ENCODE assay signal across 17 cellular contexts in the genomic region with DNA sequence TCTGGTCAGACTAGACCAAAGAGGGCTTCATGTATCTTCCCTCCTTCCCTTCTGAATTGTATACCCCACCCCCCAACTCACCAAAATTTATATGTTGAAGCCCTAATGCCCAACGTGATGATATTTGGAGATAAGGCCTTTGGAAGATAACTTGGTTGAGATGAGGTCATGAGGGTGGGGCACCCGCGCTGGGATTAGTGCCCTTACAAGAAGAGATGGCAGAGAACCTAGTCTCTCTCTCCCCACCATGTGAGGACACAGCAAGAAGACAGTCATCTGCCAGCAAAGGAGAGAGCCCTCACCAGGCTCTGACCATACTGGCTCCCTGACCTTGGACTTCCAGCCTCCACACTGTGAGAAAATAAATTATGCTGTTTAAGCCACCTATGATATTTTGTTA. TPM values are rescaled to one million over a fixed set of nuclear protein-coding genes. Genes with fewer than 3 reads are reported as not detected.
DNase-seq lines count a peak whose midpoint lies in the region; ATAC-seq, FAIRE-seq and TF ChIP-seq lines count a peak whose summit lies in the region.
"Had no signal": no experiment of that assay in that cellular context is flagged by ENCODE, and none has a peak within 500 bp of the region (broad histone marks: within the 10 kb centered on the region; RNA-seq: fewer than 3 reads in every experiment).

No MANE protein-coding gene starts in this region.

- intact Hi-C loops in HepG2 (cut with micrococcal nuclease; ENCODE audit: unreplicated experiment) = no loop called here
- intact Hi-C loops in right lobe of liver (cut with DNase I) = no loop called here

- no peak overlapping the region for H3K4me2 ChIP-seq in HepG2 (ENCODE audit: low read depth, low read length)

- H3K79me2 ChIP-seq in HepG2 (ENCODE audit: insufficient read depth, low read length) = no peaks in the 10 kb centered on the region

- TF ChIP-seq RAD21 in HepG2 (CRISPR knock-in tag; IDR thresholded peaks at IDR 0.05) = no peak

- H3K9ac ChIP-seq in HepG2 (ENCODE audit: insufficient read depth, low read depth, low read length) (no peak overlapping the region), mucosa of rectum (ENCODE audit: low read depth in 1 of 2, low read length in 2 of 2) (peak overlapping the region; percentile 35 to 49), endodermal cell (ENCODE audit: extremely low read depth, low read length, poor library complexity, severe bottlenecking) (no peak overlapping the region)

- H3K36me3 Mint-ChIP-seq in stimulated activated effector memory CD8-positive, alpha-beta T cell treated with anti-CD3 and anti-CD28 coated beads, Interleukin-12 subunit alpha, Interleukin-12 subunit beta, amount 100 ng/mL, for 72 hours = peaks cover 21% of the 10 kb centered on the region
- H3K36me3 Mint-ChIP-seq in endodermal cell (ENCODE audit: low read depth) = peaks cover 58% of the 10 kb centered on the region

- no peaks in the 10 kb centered on the region for H3K27me3 Mint-ChIP-seq in endodermal cell (ENCODE audit: insufficient read depth)
- H3K27me3 Mint-ChIP-seq: CD8-positive, alpha-beta memory T cell; IgD-negative memory B cell had no signal

- 86% methylated on average over 1 of the region's 3 CpGs for WGBS in HepG2 (ENCODE audit: low lambda C conversion rate)
- WGBS in right lobe of liver (ENCODE audit: insufficient coverage, low coverage, low lambda C conversion rate, missing lambda C conversion rate) = 94% methylated on average over 3 of the region's 3 CpGs
- 91% methylated on average over 3 of the region's 3 CpGs; no CpG with 5 or more reads in 1 of the 2 experiments for WGBS in endodermal cell (ENCODE audit: insufficient coverage in 1 of 2, insufficient read length in 1 of 2), 2 experiments

- no peaks in the 10 kb centered on the region for H3K27me3 ChIP-seq in HepG2 (ENCODE audit: control insufficient read depth in 1 of 2, insufficient read depth in 2 of 2, low read length in 2 of 2)
- H3K27me3 ChIP-seq in right lobe of liver = no peaks in the 10 kb centered on the region
- no peaks in the 10 kb centered on the region for H3K27me3 ChIP-seq in mucosa of rectum (ENCODE audit: control insufficient read depth in 2 of 2, insufficient read depth in 2 of 2, low read length in 2 of 2)
- no peaks in the 10 kb centered on the region for H3K27me3 ChIP-seq in endodermal cell (ENCODE audit: control insufficient read depth, insufficient read depth, low read length, poor library complexity, severe bottlenecking)

- H3K9me3 Mint-ChIP-seq in stimulated activated effector memory CD8-positive, alpha-beta T cell treated with anti-CD3 and anti-CD28 coated beads, Interleukin-12 subunit alpha, Interleukin-12 subunit beta, amount 100 ng/mL, for 72 hours = peaks cover 4% of the 10 kb centered on the region
- no peaks in the 10 kb centered on the region for H3K9me3 Mint-ChIP-seq in endodermal cell

- no peak overlapping the region for H2AFZ ChIP-seq in HepG2 (ENCODE audit: low read length)

- H4K20me1 ChIP-seq in HepG2 (ENCODE audit: insufficient read depth, low read length) = no peaks in the 10 kb centered on the region

- POLR2A ChIA-PET in HepG2 (lab: Yijun Ruan, JAX) = no interaction called here

- ATAC-seq in HepG2 = no peak
- ATAC-seq in right lobe of liver = no peak
- ATAC-seq in stimulated activated effector memory CD8-positive, alpha-beta T cell treated with anti-CD3 and anti-CD28 coated beads, Interleukin-12 subunit alpha, Interleukin-12 subunit beta, amount 100 ng/mL, for 72 hours = no peak
- no peak for ATAC-seq in GM21515 (IDR thresholded peaks at IDR 0.05; ENCODE audit: unreplicated experiment)

- CTCF ChIA-PET in HepG2 (lab: Yijun Ruan, JAX; ENCODE audit: low intra/inter-chr PET ratio, low total read pairs) = no interaction called here

- H3K4me3 Mint-ChIP-seq in stimulated activated effector memory CD8-positive, alpha-beta T cell treated with anti-CD3 and anti-CD28 coated beads, Interleukin-12 subunit alpha, Interleukin-12 subunit beta, amount 100 ng/mL, for 72 hours = no peak overlapping the region
- H3K4me3 Mint-ChIP-seq in endodermal cell = no peak overlapping the region

- TF ChIP-seq POLR2A in HepG2 (IDR thresholded peaks at IDR 0.05; ENCODE audit: insufficient read depth in 1 of 2, low read depth in 2 of 2, low read length in 2 of 2) (no peak), right lobe of liver (IDR thresholded peaks at IDR 0.05) (no peak)

- in situ Hi-C loops in HepG2 (cut with HindIII; ENCODE audit: extremely low pct_ligation_motif_present, low pct_unique_long_range_greater_than_20kb) = no loop called here

- peaks cover 5 to 11% of the 10 kb centered on the region in 2 experiments; a peak in 3 of 5 replicates for H3K36me3 ChIP-seq in HepG2 (replicated peaks in 1 of 2; ENCODE audit: control insufficient read depth in 1 of 2, insufficient read depth in 2 of 2, low read length in 2 of 2)
- peaks cover 0 to 7% (median 0%) of the 10 kb centered on the region in 4 donors for H3K36me3 ChIP-seq in right lobe of liver
- peaks cover 44 to 49% of the 10 kb centered on the region in 2 donors for H3K36me3 ChIP-seq in mucosa of rectum (ENCODE audit: control insufficient read depth in 2 of 2, insufficient read depth in 2 of 2, low read length in 2 of 2)
- peaks cover 50% of the 10 kb centered on the region for H3K36me3 ChIP-seq in endodermal cell (ENCODE audit: control insufficient read depth, insufficient read depth, low read length)

- H3K4me3 ChIP-seq in HepG2 (replicated peaks in 1 of 3; ENCODE audit: insufficient read depth in 1 of 3, low read depth in 2 of 3, low read length in 3 of 3) = no peak overlapping the region
- no peak overlapping the region for H3K4me3 ChIP-seq in right lobe of liver
- H3K4me3 ChIP-seq in mucosa of rectum (ENCODE audit: low read length in 2 of 2) = no peak overlapping the region
- H3K4me3 ChIP-seq in endodermal cell (ENCODE audit: low read length) = no peak overlapping the region

- peak overlapping the region; percentile 74 for H3K27ac Mint-ChIP-seq in stimulated activated effector memory CD8-positive, alpha-beta T cell treated with anti-CD3 and anti-CD28 coated beads, Interleukin-12 subunit alpha, Interleukin-12 subunit beta, amount 100 ng/mL, for 72 hours
- no peak overlapping the region for H3K27ac Mint-ChIP-seq in endodermal cell
- H3K27ac Mint-ChIP-seq: IgD-negative memory B cell had no signal

- no peak for FAIRE-seq in HepG2 (lab: Jason Lieb, UNC)
- FAIRE-seq: GM12892 had no signal

- TF ChIP-seq CTCF in HepG2 (CRISPR knock-in tag; IDR thresholded peaks at IDR 0.05) (no peak), right lobe of liver (IDR thresholded peaks at IDR 0.05) (no peak), endodermal cell (conservative IDR thresholded peaks at IDR 0.05) (no peak)

- no peaks in the 10 kb centered on the region for H3K9me3 ChIP-seq in HepG2 (ENCODE audit: low read length)
- no peaks in the 10 kb centered on the region for H3K9me3 ChIP-seq in right lobe of liver
- H3K9me3 ChIP-seq in mucosa of rectum (ENCODE audit: control insufficient read depth in 2 of 2, low read length in 2 of 2) = no peaks in the 10 kb centered on the region
- H3K9me3 ChIP-seq in endodermal cell (ENCODE audit: control insufficient read depth, low read length) = peaks cover 4% of the 10 kb centered on the region
- H3K9me3 ChIP-seq: Caco-2 had no signal

- H3K4me1 Mint-ChIP-seq in stimulated activated effector memory CD8-positive, alpha-beta T cell treated with anti-CD3 and anti-CD28 coated beads, Interleukin-12 subunit alpha, Interleukin-12 subunit beta, amount 100 ng/mL, for 72 hours = peaks cover 12% of the 10 kb centered on the region
- peaks cover 9% of the 10 kb centered on the region for H3K4me1 Mint-ChIP-seq in endodermal cell

- H3K4me1 ChIP-seq in HepG2 (ENCODE audit: insufficient read depth, low read length) (peaks cover 44% of the 10 kb centered on the region), right lobe of liver (no peaks in the 10 kb centered on the region), mucosa of rectum (ENCODE audit: control insufficient read depth in 2 of 2, insufficient read depth in 2 of 2, low read length in 2 of 2) (peaks cover 10 to 24% of the 10 kb centered on the region in 2 donors), endodermal cell (ENCODE audit: control insufficient read depth, insufficient read depth, low read length) (no peaks in the 10 kb centered on the region)

- BruUV-seq in HepG2 (replicated peaks; lab: Mats Ljungman, UMichigan) = no TSS peak

- no peak overlapping the region for H3K27ac ChIP-seq in HepG2 (ENCODE audit: extremely low read length, insufficient read depth, low read length)
- no peak overlapping the region for H3K27ac ChIP-seq in right lobe of liver
- peak overlapping the region; percentile 80 to 87 for H3K27ac ChIP-seq in mucosa of rectum (ENCODE audit: low read depth in 2 of 2, low read length in 2 of 2)
- no peak overlapping the region for H3K27ac ChIP-seq in endodermal cell (ENCODE audit: low read depth, low read length)
- H3K27ac ChIP-seq: 22Rv1 had no signal

- no peak for DNase-seq in HepG2 (ENCODE audit: low spot score)
- DNase-seq in right lobe of liver = no peak
- DNase-seq in stimulated activated effector memory CD8-positive, alpha-beta T cell treated with anti-CD3 and anti-CD28 coated beads, Interleukin-12 subunit alpha, Interleukin-12 subunit beta, amount 100 ng/mL, for 72 hours (ENCODE audit: low spot score in 2 of 2) = no peak
- no peak for DNase-seq in HT-29 (ENCODE audit: low spot score)
- no peak for DNase-seq in endodermal cell
- DNase-seq: Caco-2; CD8-positive, alpha-beta memory T cell; DND-41; GDM1; HCEC 1CT had no signal

- TF ChIP-seq EP300 in HepG2 (IDR thresholded peaks at IDR 0.05; ENCODE audit: low read depth in 2 of 2, low read length in 2 of 2) (no peak), HepG2 (CRISPR knock-in tag; IDR thresholded peaks at IDR 0.05; ENCODE audit: borderline replicate concordance) (no peak)

RNA-seq across cellular contexts. Expression of a gene that starts 13.5 kb away (rescaled TPM):
- 10.1 and 11.4 TPM in 2 replicates for total RNA-seq in HepG2 (2016; rRNA removed; fragmentation: Illumina TruSeq; extraction: Trizol)
- 2.1 and 3.6 TPM in 2 replicates for total RNA-seq in HepG2 (2016; cell fraction: cytosol; rRNA removed; fragmentation: Illumina TruSeq; extraction: Trizol; ENCODE audit: low read depth)
- total RNA-seq in HepG2 (2016; cell fraction: insoluble cytoplasmic fraction; rRNA removed; fragmentation: Illumina TruSeq; extraction: Trizol) = 9.3 and 12.3 TPM in 2 replicates
- total RNA-seq in HepG2 (2016; cell fraction: membrane; rRNA removed; fragmentation: Illumina TruSeq; extraction: Trizol) = 4.6 and 5.7 TPM in 2 replicates
- 8.0 and 8.9 TPM in 2 replicates for total RNA-seq in HepG2 (2016; cell fraction: nucleus; rRNA removed; fragmentation: Illumina TruSeq; extraction: Trizol)
- polyA plus RNA-seq in HepG2 (2011; rRNA removed) = 12.4 and 12.8 TPM in 2 replicates
- polyA plus RNA-seq in HepG2 (2011; cell fraction: cytosol; rRNA removed) = 7.2 and 10.7 TPM in 2 replicates
- 30.9 and 33.2 TPM in 2 replicates for polyA plus RNA-seq in HepG2 (2011; cell fraction: nucleus; rRNA removed)
- polyA plus RNA-seq in HepG2 (2012) = 10.6 and 11.1 TPM in 2 replicates
- polyA plus RNA-seq in HepG2 (2016; cell fraction: cytosol; fragmentation: Illumina TruSeq; extraction: Trizol; ENCODE audit: low read depth) = 2.2 and 2.7 TPM in 2 replicates
- polyA plus RNA-seq in HepG2 (2016; cell fraction: insoluble cytoplasmic fraction; fragmentation: Illumina TruSeq; extraction: Trizol; ENCODE audit: low read depth) = 6.8 and 9.0 TPM in 2 replicates
- 3.9 and 5.6 TPM in 2 replicates for polyA plus RNA-seq in HepG2 (2016; cell fraction: membrane; fragmentation: Illumina TruSeq; extraction: Trizol; ENCODE audit: low read depth)
- 13.4 and 22.2 TPM in 2 replicates for polyA plus RNA-seq in HepG2 (2016; cell fraction: nucleus; fragmentation: Illumina TruSeq; extraction: Trizol; ENCODE audit: insufficient read depth, low read depth)
- 2.2 and 34.5 TPM in 2 replicates for polyA minus RNA-seq in HepG2 (2011; rRNA and poly(A)+ RNA removed; ENCODE audit: low replicate concordance)
- 11.5 and 15.0 TPM in 2 replicates for polyA minus RNA-seq in HepG2 (2011; cell fraction: cytosol; rRNA and poly(A)+ RNA removed)
- 8.4 and 11.8 TPM in 2 replicates for polyA minus RNA-seq in HepG2 (2011; cell fraction: nucleus; rRNA and poly(A)+ RNA removed)
- total RNA-seq in right lobe of liver = 10 to 100 TPM in 1 of 6 experiments, 1 to 10 TPM in 5; 6.5 to 10.2 (median 7.7) TPM
- 7.6 and 9.6 TPM in 2 replicates for total RNA-seq in HT-29 (2014; rRNA removed; shearing (Covaris generic))
- total RNA-seq in endodermal cell = 10 to 100 TPM; 54.3 to 66.6 TPM
- polyA plus RNA-seq in endodermal cell (2013, experiment 1 of 2) = 45.4 TPM
- 46.2 TPM for polyA plus RNA-seq in endodermal cell (2013, experiment 2 of 2)

RNA-seq across cellular contexts. Expression of a gene that starts 23.0 kb away (rescaled TPM):
- not detected in 2 replicates for total RNA-seq in HepG2 (2016; rRNA removed; fragmentation: Illumina TruSeq; extraction: Trizol)
- not detected in 2 replicates for total RNA-seq in HepG2 (2016; cell fraction: cytosol; rRNA removed; fragmentation: Illumina TruSeq; extraction: Trizol; ENCODE audit: low read depth)
- not detected in 2 replicates for total RNA-seq in HepG2 (2016; cell fraction: insoluble cytoplasmic fraction; rRNA removed; fragmentation: Illumina TruSeq; extraction: Trizol)
- not detected in 2 replicates for total RNA-seq in HepG2 (2016; cell fraction: membrane; rRNA removed; fragmentation: Illumina TruSeq; extraction: Trizol)
- total RNA-seq in HepG2 (2016; cell fraction: nucleus; rRNA removed; fragmentation: Illumina TruSeq; extraction: Trizol) = not detected in 2 replicates
- polyA plus RNA-seq in HepG2 (2011; rRNA removed) = 0.09 and 0.13 TPM in 2 replicates
- 0.01 TPM in 1 of 2 replicates, not detected in the other for polyA plus RNA-seq in HepG2 (2011; cell fraction: cytosol; rRNA removed)
- 0.56 and 0.99 TPM in 2 replicates for polyA plus RNA-seq in HepG2 (2011; cell fraction: nucleus; rRNA removed)
- polyA plus RNA-seq in HepG2 (2012) = 0.47 and 0.54 TPM in 2 replicates
- not detected in 2 replicates for polyA plus RNA-seq in HepG2 (2016; cell fraction: cytosol; fragmentation: Illumina TruSeq; extraction: Trizol; ENCODE audit: low read depth)
- polyA plus RNA-seq in HepG2 (2016; cell fraction: insoluble cytoplasmic fraction; fragmentation: Illumina TruSeq; extraction: Trizol; ENCODE audit: low read depth) = not detected in 2 replicates
- polyA plus RNA-seq in HepG2 (2016; cell fraction: membrane; fragmentation: Illumina TruSeq; extraction: Trizol; ENCODE audit: low read depth) = not detected in 2 replicates
- not detected in 2 replicates for polyA plus RNA-seq in HepG2 (2016; cell fraction: nucleus; fragmentation: Illumina TruSeq; extraction: Trizol; ENCODE audit: insufficient read depth, low read depth)
- polyA minus RNA-seq in HepG2 (2011; rRNA and poly(A)+ RNA removed; ENCODE audit: low replicate concordance) = 0.40 TPM in 1 of 2 replicates, not detected in the other
- polyA minus RNA-seq in HepG2 (2011; cell fraction: cytosol; rRNA and poly(A)+ RNA removed) = not detected in 2 replicates
- polyA minus RNA-seq in HepG2 (2011; cell fraction: nucleus; rRNA and poly(A)+ RNA removed) = 0.77 and 0.99 TPM in 2 replicates
- under 1 TPM in 4 of 6 experiments, not detected in 2; 0.04 to 0.18 (median 0.15) TPM for total RNA-seq in right lobe of liver
- 0.58 and 0.94 TPM in 2 replicates for total RNA-seq in HT-29 (2014; rRNA removed; shearing (Covaris generic))
- 1 to 10 TPM; 3.9 to 6.0 TPM for total RNA-seq in endodermal cell
- 1.5 TPM for polyA plus RNA-seq in endodermal cell (2013, experiment 1 of 2)
- polyA plus RNA-seq in endodermal cell (2013, experiment 2 of 2) = 0.83 TPM
- total RNA-seq: A673 had no signal

RNA-seq across cellular contexts. Expression of a gene that starts 25.4 kb away (rescaled TPM):
- total RNA-seq in HepG2 (2016; rRNA removed; fragmentation: Illumina TruSeq; extraction: Trizol) = 3.2 and 4.0 TPM in 2 replicates
- total RNA-seq in HepG2 (2016; cell fraction: cytosol; rRNA removed; fragmentation: Illumina TruSeq; extraction: Trizol; ENCODE audit: low read depth) = 4.3 and 5.3 TPM in 2 replicates
- 2.3 and 4.1 TPM in 2 replicates for total RNA-seq in HepG2 (2016; cell fraction: insoluble cytoplasmic fraction; rRNA removed; fragmentation: Illumina TruSeq; extraction: Trizol)
- total RNA-seq in HepG2 (2016; cell fraction: membrane; rRNA removed; fragmentation: Illumina TruSeq; extraction: Trizol) = 3.3 and 5.4 TPM in 2 replicates
- 2.0 and 2.1 TPM in 2 replicates for total RNA-seq in HepG2 (2016; cell fraction: nucleus; rRNA removed; fragmentation: Illumina TruSeq; extraction: Trizol)
- 5.3 and 7.5 TPM in 2 replicates for polyA plus RNA-seq in HepG2 (2011; rRNA removed)
- 5.6 and 9.0 TPM in 2 replicates for polyA plus RNA-seq in HepG2 (2011; cell fraction: cytosol; rRNA removed)
- 8.6 and 9.9 TPM in 2 replicates for polyA plus RNA-seq in HepG2 (2011; cell fraction: nucleus; rRNA removed)
- 2.1 and 2.6 TPM in 2 replicates for polyA plus RNA-seq in HepG2 (2012)
- 4.2 and 6.5 TPM in 2 replicates for polyA plus RNA-seq in HepG2 (2016; cell fraction: cytosol; fragmentation: Illumina TruSeq; extraction: Trizol; ENCODE audit: low read depth)
- polyA plus RNA-seq in HepG2 (2016; cell fraction: insoluble cytoplasmic fraction; fragmentation: Illumina TruSeq; extraction: Trizol; ENCODE audit: low read depth) = 2.0 and 2.3 TPM in 2 replicates
- 3.5 and 5.1 TPM in 2 replicates for polyA plus RNA-seq in HepG2 (2016; cell fraction: membrane; fragmentation: Illumina TruSeq; extraction: Trizol; ENCODE audit: low read depth)
- 2.0 and 2.9 TPM in 2 replicates for polyA plus RNA-seq in HepG2 (2016; cell fraction: nucleus; fragmentation: Illumina TruSeq; extraction: Trizol; ENCODE audit: insufficient read depth, low read depth)
- 1.2 and 3.8 TPM in 2 replicates for polyA minus RNA-seq in HepG2 (2011; rRNA and poly(A)+ RNA removed; ENCODE audit: low replicate concordance)
- polyA minus RNA-seq in HepG2 (2011; cell fraction: cytosol; rRNA and poly(A)+ RNA removed) = 0.89 TPM in 1 of 2 replicates, not detected in the other
- 6.2 and 7.3 TPM in 2 replicates for polyA minus RNA-seq in HepG2 (2011; cell fraction: nucleus; rRNA and poly(A)+ RNA removed)
- 1 to 10 TPM in 3 of 6 experiments, under 1 TPM in 3; 0.25 to 1.5 (median 0.97) TPM for total RNA-seq in right lobe of liver
- total RNA-seq in HT-29 (2014; rRNA removed; shearing (Covaris generic)) = 2.2 and 2.4 TPM in 2 replicates
- total RNA-seq in endodermal cell = 10 to 100 TPM; 16.0 to 21.3 TPM
- polyA plus RNA-seq in endodermal cell (2013, experiment 1 of 2) = 4.4 TPM
- 3.5 TPM for polyA plus RNA-seq in endodermal cell (2013, experiment 2 of 2)
- total RNA-seq: H4 had no signal

Comparison
In these comparisons a context has a peak if more than half of its experiments do, and no peak if none do; other contexts are left out.
1. H3K27ac ChIP-seq: peak in mucosa of rectum (2 of 2); none in HepG2 (single experiment), right lobe of liver (0 of 3) and endodermal cell (single experiment).
2. H3K9ac ChIP-seq: peak in mucosa of rectum (2 of 2); none in HepG2 (single experiment) and endodermal cell (single experiment).